Comparison of ENCODE assay signal across 13 cellular contexts in genomic region chr6:37058084-37058586, GRCh38. TPM values are rescaled to one million over a fixed set of nuclear protein-coding genes. Genes with fewer than 3 reads are reported as not detected.
DNase-seq lines count a peak whose midpoint lies in the region; ATAC-seq and TF ChIP-seq lines count a peak whose summit lies in the region.
"Had no signal": no experiment of that assay in that cellular context is flagged by ENCODE, and none has a peak within 500 bp of the region (broad histone marks: within the 10 kb centered on the region; RNA-seq: fewer than 3 reads in every experiment).

No MANE protein-coding gene starts in this region.

- peak overlapping the region; percentile 87 for H2AK5ac ChIP-seq in neuronal stem cell (ENCODE audit: low read depth, low read length)

- H3K27me3 ChIP-seq in CD8-positive, alpha-beta memory T cell (ENCODE audit: insufficient read depth, low read length, poor library complexity, severe bottlenecking) = no peaks in the 10 kb centered on the region
- no peaks in the 10 kb centered on the region for H3K27me3 ChIP-seq in neuronal stem cell (ENCODE audit: control insufficient read depth in 3 of 3, insufficient read depth in 3 of 3, low read depth in 1 of 3, low read length in 3 of 3)

- no peak overlapping the region for H3K9ac ChIP-seq in neuronal stem cell (ENCODE audit: low read depth, low read length, poor library complexity)

- no peak overlapping the region for H3K27ac Mint-ChIP-seq in CD8-positive, alpha-beta memory T cell
- no peak overlapping the region for H3K27ac Mint-ChIP-seq in activated T-helper 1 cell treated with anti-CD3 and anti-CD28 coated beads, Interleukin-12 subunit alpha, Interleukin-12 subunit beta, Interleukin-2, Interleukin-4 antibody, amounts not matched to agents 30 ng/mL and 10 ng/mL and 1 ng/mL, durations not matched to agents 14 hours and 24 hours and 36 hours

- no peaks in the 10 kb centered on the region for H3K9me3 Mint-ChIP-seq in CD8-positive, alpha-beta memory T cell
- no peaks in the 10 kb centered on the region for H3K9me3 Mint-ChIP-seq in activated T-helper 1 cell treated with anti-CD3 and anti-CD28 coated beads, Interleukin-12 subunit alpha, Interleukin-12 subunit beta, Interleukin-2, Interleukin-4 antibody, amounts not matched to agents 30 ng/mL and 10 ng/mL and 1 ng/mL, durations not matched to agents 14 hours and 24 hours and 36 hours

- H3K9me3 ChIP-seq in CD8-positive, alpha-beta memory T cell (ENCODE audit: low read length) = no peaks in the 10 kb centered on the region
- H3K9me3 ChIP-seq in neuronal stem cell (replicated peaks in 1 of 2; ENCODE audit: control insufficient read depth in 2 of 2, insufficient read depth in 1 of 2, low read depth in 1 of 2, low read length in 2 of 2) = no peaks in the 10 kb centered on the region
- H3K9me3 ChIP-seq: mucosa of descending colon had no signal

- H3K4me1 ChIP-seq in CD8-positive, alpha-beta memory T cell (ENCODE audit: insufficient read depth, low read length) = no peaks in the 10 kb centered on the region
- H3K4me1 ChIP-seq in neuronal stem cell (ENCODE audit: control insufficient read depth in 2 of 2, insufficient read depth in 1 of 2, low read depth in 1 of 2, low read length in 2 of 2) = peaks cover 10 to 15% of the 10 kb centered on the region in 2 donors

- DNase-seq in CD8-positive, alpha-beta memory T cell = no peak
- DNase-seq in NCI-H226 (peak; percentile 32), epithelial cell of esophagus (ENCODE audit: low read depth) (peak; percentile 90), neuronal stem cell (ENCODE audit: low spot score) (no peak), NCI-H1092 (lab: John Stamatoyannopoulos, UW) (no peak), SHP77 (lab: John Stamatoyannopoulos, UW) (no peak)
- DNase-seq in activated T-helper 1 cell treated with anti-CD3 and anti-CD28 coated beads, Interleukin-12 subunit alpha, Interleukin-12 subunit beta, Interleukin-2, Interleukin-4 antibody, amounts not matched to agents 30 ng/mL and 10 ng/mL and 1 ng/mL, durations not matched to agents 14 hours and 24 hours and 36 hours (ENCODE audit: low spot score) = no peak
- DNase-seq: activated naive CD4-positive, alpha-beta T cell treated with anti-CD3 and anti-CD28 coated beads, Interleukin-2, amount 50 U/mL, for 16 hours; NCI-H1105; NCI-H524 had no signal

- H3K4ac ChIP-seq in neuronal stem cell (ENCODE audit: low read length) = no peak overlapping the region

- no peaks in the 10 kb centered on the region for H3K27me3 Mint-ChIP-seq in CD8-positive, alpha-beta memory T cell
- no peaks in the 10 kb centered on the region for H3K27me3 Mint-ChIP-seq in activated T-helper 1 cell treated with anti-CD3 and anti-CD28 coated beads, Interleukin-12 subunit alpha, Interleukin-12 subunit beta, Interleukin-2, Interleukin-4 antibody, amounts not matched to agents 30 ng/mL and 10 ng/mL and 1 ng/mL, durations not matched to agents 14 hours and 24 hours and 36 hours (ENCODE audit: insufficient read depth)

- POLR2A ChIA-PET in CD8-positive, alpha-beta memory T cell (lab: Charles Lee) = no interaction called here

- H4K8ac ChIP-seq in neuronal stem cell (ENCODE audit: low read depth, low read length) = no peak overlapping the region

- ATAC-seq in GM21576 (IDR thresholded peaks at IDR 0.05; ENCODE audit: unreplicated experiment) = no peak
- ATAC-seq: mucosa of descending colon had no signal

- H4K91ac ChIP-seq in neuronal stem cell (ENCODE audit: low read depth, low read length, poor library complexity) = no peak overlapping the region

- H3K4me3 Mint-ChIP-seq in CD8-positive, alpha-beta memory T cell = no peak overlapping the region
- H3K4me3 Mint-ChIP-seq in activated T-helper 1 cell treated with anti-CD3 and anti-CD28 coated beads, Interleukin-12 subunit alpha, Interleukin-12 subunit beta, Interleukin-2, Interleukin-4 antibody, amounts not matched to agents 30 ng/mL and 10 ng/mL and 1 ng/mL, durations not matched to agents 14 hours and 24 hours and 36 hours = no peak overlapping the region

- no peak overlapping the region for H3K14ac ChIP-seq in neuronal stem cell (ENCODE audit: low read length)

- H3K36me3 Mint-ChIP-seq in CD8-positive, alpha-beta memory T cell = no peaks in the 10 kb centered on the region
- peaks cover 5% of the 10 kb centered on the region for H3K36me3 Mint-ChIP-seq in activated T-helper 1 cell treated with anti-CD3 and anti-CD28 coated beads, Interleukin-12 subunit alpha, Interleukin-12 subunit beta, Interleukin-2, Interleukin-4 antibody, amounts not matched to agents 30 ng/mL and 10 ng/mL and 1 ng/mL, durations not matched to agents 14 hours and 24 hours and 36 hours (ENCODE audit: low read depth)

- no peak overlapping the region for H2BK12ac ChIP-seq in neuronal stem cell (ENCODE audit: low read length)

- no peak for TF ChIP-seq CTCF in epithelial cell of esophagus (IDR thresholded peaks at IDR 0.05; ENCODE audit: insufficient read depth, low read depth, low read length, missing control alignments)

- H3K4me2 ChIP-seq in neuronal stem cell (ENCODE audit: insufficient read depth, low read length, poor library complexity, severe bottlenecking) = no peak overlapping the region

- WGBS in neuronal stem cell (ENCODE audit: extremely low coverage in 2 of 2, insufficient read length in 2 of 2, insufficient replicate concordance in 1 of 2), 2 donors = no CpG with 5 or more reads among the region's 9 CpGs

- H2BK120ac ChIP-seq in neuronal stem cell (ENCODE audit: low read depth, low read length) = no peak overlapping the region

- H3K27ac ChIP-seq in CD8-positive, alpha-beta memory T cell (ENCODE audit: low read depth, low read length) = peak overlapping the region; percentile 85
- H3K27ac ChIP-seq in neuronal stem cell (replicated peaks; ENCODE audit: low read length) = no peak overlapping the region
- H3K27ac ChIP-seq: C4-2B had no signal

- H2AFZ ChIP-seq in neuronal stem cell (ENCODE audit: low read length) = no peak overlapping the region

- peak overlapping the region; percentile 31 for H3K18ac ChIP-seq in neuronal stem cell (ENCODE audit: low read length)

- no peak overlapping the region for H2BK5ac ChIP-seq in neuronal stem cell (ENCODE audit: low read length)

- H3K79me1 ChIP-seq in neuronal stem cell (ENCODE audit: low read depth, low read length) = no peaks in the 10 kb centered on the region

- H3K4me1 Mint-ChIP-seq in CD8-positive, alpha-beta memory T cell = peaks cover 0 to 6% (median 5%) of the 10 kb centered on the region in 3 donors
- peaks cover 16% of the 10 kb centered on the region for H3K4me1 Mint-ChIP-seq in activated T-helper 1 cell treated with anti-CD3 and anti-CD28 coated beads, Interleukin-12 subunit alpha, Interleukin-12 subunit beta, Interleukin-2, Interleukin-4 antibody, amounts not matched to agents 30 ng/mL and 10 ng/mL and 1 ng/mL, durations not matched to agents 14 hours and 24 hours and 36 hours (ENCODE audit: low read depth)

- no peak overlapping the region for H3K4me3 ChIP-seq in CD8-positive, alpha-beta memory T cell (ENCODE audit: low read length)
- no peak overlapping the region for H3K4me3 ChIP-seq in epithelial cell of esophagus (ENCODE audit: low read length)
- H3K4me3 ChIP-seq in neuronal stem cell (ENCODE audit: low read length in 2 of 2) = no peak overlapping the region
- H3K4me3 ChIP-seq: mucosa of descending colon had no signal

- intact Hi-C loops in activated T-helper 1 cell treated with anti-CD3 and anti-CD28 coated beads, Interleukin-12 subunit alpha, Interleukin-12 subunit beta, Interleukin-2, Interleukin-4 antibody, amounts not matched to agents 30 ng/mL and 10 ng/mL and 1 ng/mL, durations not matched to agents 14 hours and 24 hours and 36 hours (cut with micrococcal nuclease) = no loop called here

- peak overlapping the region; percentile 11 for H2BK15ac ChIP-seq in neuronal stem cell (ENCODE audit: low read length)

- H3K36me3 ChIP-seq in CD8-positive, alpha-beta memory T cell (ENCODE audit: insufficient read depth, low read length) = no peaks in the 10 kb centered on the region
- no peaks in the 10 kb centered on the region for H3K36me3 ChIP-seq in neuronal stem cell (replicated peaks in 1 of 2; ENCODE audit: control insufficient read depth in 2 of 2, insufficient read depth in 2 of 2, low read length in 2 of 2)

- CTCF ChIA-PET in CD8-positive, alpha-beta memory T cell (lab: Charles Lee) = interaction anchor here (1.1 to 1.3 kb wide), 2 partner anchors 11 to 114 kb away, joined by 3 read pairs; no protein-coding TSS in a partner anchor

- H3K23ac ChIP-seq in neuronal stem cell (ENCODE audit: low read depth, low read length, poor library complexity) = no peak overlapping the region

RNA-seq across cellular contexts. Expression of gene FGD2, which starts 52.7 kb away (rescaled TPM):
- total RNA-seq in CD8-positive, alpha-beta memory T cell = 1 to 10 TPM; 1.2 to 1.3 TPM
- polyA plus RNA-seq in CD8-positive, alpha-beta memory T cell = 0.53 TPM
- polyA plus RNA-seq in neuronal stem cell (2013, experiment 1 of 2) = 0.04 TPM
- 0.03 TPM for polyA plus RNA-seq in neuronal stem cell (2013, experiment 2 of 2)
- total RNA-seq in activated T-helper 1 cell treated with anti-CD3 and anti-CD28 coated beads, Interleukin-12 subunit alpha, Interleukin-12 subunit beta, Interleukin-2, Interleukin-4 antibody, amounts not matched to agents 30 ng/mL and 10 ng/mL and 1 ng/mL, durations not matched to agents 14 hours and 24 hours and 36 hours = 0.65 and 1.5 TPM in 2 replicates

Comparison
In these comparisons a context has a peak if more than half of its experiments do, and no peak if none do; other contexts are left out.
1. DNase-seq: peak in NCI-H226 (single experiment) and epithelial cell of esophagus (single experiment); none in CD8-positive, alpha-beta memory T cell (0 of 5), neuronal stem cell (single experiment), activated T-helper 1 cell treated with anti-CD3 and anti-CD28 coated beads, Interleukin-12 subunit alpha, Interleukin-12 subunit beta, Interleukin-2, Interleukin-4 antibody, amounts not matched to agents 30 ng/mL and 10 ng/mL and 1 ng/mL, durations not matched to agents 14 hours and 24 hours and 36 hours (single experiment), NCI-H1092 (single experiment) and SHP77 (0 of 2).